18 cellular contexts compared by ENCODE assay signal in genomic region chr2:166972002-166972401, GRCh38.
"Had no signal": no experiment of that assay in that cellular context is flagged by ENCODE, and none has a peak within 500 bp of the region (broad histone marks: within the 10 kb centered on the region; RNA-seq: fewer than 3 reads in every experiment).

No MANE protein-coding gene starts in this region.

- H3K27me3 ChIP-seq: esophagus muscularis mucosa, gastrocnemius medialis, heart left ventricle, thyroid gland, upper lobe of right lung had no signal

- H3K36me3 ChIP-seq: esophagus muscularis mucosa, gastrocnemius medialis, heart left ventricle, thyroid gland, upper lobe of right lung had no signal

- H3K4me3 ChIP-seq: esophagus muscularis mucosa, gastrocnemius medialis, heart left ventricle, thyroid gland, upper lobe of right lung had no signal

- H3K27ac ChIP-seq: esophagus muscularis mucosa, gastrocnemius medialis, heart left ventricle, parathyroid adenoma, thyroid gland, upper lobe of right lung had no signal

- ATAC-seq: gastrocnemius medialis, heart left ventricle, right cardiac atrium, T-cell, upper lobe of right lung had no signal

- H3K9me3 ChIP-seq: esophagus muscularis mucosa, gastrocnemius medialis, thyroid gland, upper lobe of right lung had no signal

- H3K9ac ChIP-seq: parathyroid adenoma had no signal

- H3K4me1 ChIP-seq: esophagus muscularis mucosa, gastrocnemius medialis, heart left ventricle, parathyroid adenoma, thyroid gland, upper lobe of right lung had no signal

- DNase-seq: activated gamma-delta T cell treated with Interleukin-2 at 50 U/mL for 16 hours; activated T-cell treated with anti-CD3 and anti-CD28 coated beads, Interleukin-2, amount 50 U/mL, for 1 hour; anterior cingulate cortex; central memory CD4-positive, alpha-beta T cell; effector memory CD4-positive, alpha-beta T cell; gastrocnemius medialis; heart left ventricle; immature natural killer cell; nephron progenitor cell; nucleus accumbens; right cardiac atrium; stimulated activated CD4-positive, alpha-beta T cell treated with anti-CD3 and anti-CD28 coated beads, Interleukin-12 subunit alpha, Interleukin-12 subunit beta, amount 100 ng/mL, for 4 hours; substantia nigra; T-cell; thyroid gland; upper lobe of right lung had no signal

- H2AFZ ChIP-seq: parathyroid adenoma had no signal
